9 cellular contexts compared by ENCODE assay signal in the genomic region with DNA sequence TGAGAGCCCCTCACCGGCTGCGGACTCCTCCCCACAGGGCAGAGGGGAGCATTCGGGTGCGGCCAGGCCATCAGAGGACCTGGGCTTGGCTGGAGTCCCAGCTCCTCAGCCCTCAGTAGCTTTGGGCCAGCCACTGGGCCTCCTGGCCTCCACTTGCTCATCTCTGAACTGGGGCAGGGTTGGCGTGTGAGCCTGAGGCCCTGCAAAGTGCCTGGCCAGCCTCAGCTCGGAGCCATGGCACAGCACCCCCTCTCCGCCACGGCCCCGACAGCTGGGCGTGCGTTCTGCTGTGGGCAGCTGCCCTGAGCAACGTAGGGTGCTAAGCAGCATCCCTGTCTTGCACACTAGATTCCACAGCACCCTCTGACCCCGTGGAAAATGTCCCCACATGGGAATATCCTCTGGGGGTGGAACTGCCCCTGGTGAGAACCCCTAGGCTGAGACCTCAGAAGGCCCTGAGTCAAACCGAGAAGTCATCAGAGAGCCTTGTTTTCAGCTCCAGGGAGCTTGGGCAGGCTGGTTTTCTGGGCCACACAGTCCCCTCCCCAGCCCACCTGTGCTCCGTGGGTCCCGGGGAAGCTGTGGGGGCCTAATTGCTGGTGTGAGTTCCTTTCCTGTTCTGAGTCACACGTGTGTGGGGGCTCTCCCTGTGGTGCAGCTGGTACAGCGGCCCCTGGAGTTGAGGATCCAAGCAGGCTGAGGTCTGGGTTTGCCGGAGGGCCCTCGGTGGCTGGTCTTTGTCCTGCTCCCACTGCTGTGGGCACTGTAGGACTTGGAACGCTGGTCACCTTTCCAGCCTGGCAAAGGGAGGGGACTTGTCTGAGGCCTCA. TPM values are rescaled to one million over a fixed set of nuclear protein-coding genes. Genes with fewer than 3 reads are reported as not detected.
DNase-seq lines count a peak whose midpoint lies in the region; ATAC-seq and TF ChIP-seq lines count a peak whose summit lies in the region.
"Had no signal": no experiment of that assay in that cellular context is flagged by ENCODE, and none has a peak within 500 bp of the region (broad histone marks: within the 10 kb centered on the region; RNA-seq: fewer than 3 reads in every experiment).

No MANE protein-coding gene starts in this region.

- peaks cover 25% of the 10 kb centered on the region for H3K4me1 Mint-ChIP-seq in activated naive CD8-positive, alpha-beta T cell treated with anti-CD3 and anti-CD28 coated beads, Interleukin-2, amount 50 U/mL, for 24 hours
- peaks cover 5% of the 10 kb centered on the region for H3K4me1 Mint-ChIP-seq in type B pancreatic cell (ENCODE audit: unreplicated experiment)

- ATAC-seq in GM19455 (IDR thresholded peaks at IDR 0.05; ENCODE audit: unreplicated experiment) (peak; percentile 58), HG03175 (IDR thresholded peaks at IDR 0.05; ENCODE audit: unreplicated experiment) (peak; percentile 74)
- peak; percentile 56 for ATAC-seq in activated naive CD8-positive, alpha-beta T cell treated with anti-CD3 and anti-CD28 coated beads, Interleukin-2, amount 50 U/mL, for 24 hours

- no peaks in the 10 kb centered on the region for H3K9me3 Mint-ChIP-seq in activated naive CD8-positive, alpha-beta T cell treated with anti-CD3 and anti-CD28 coated beads, Interleukin-2, amount 50 U/mL, for 24 hours
- H3K9me3 Mint-ChIP-seq in type B pancreatic cell, result no peaks in the 10 kb centered on the region
- H3K9me3 Mint-ChIP-seq: T-helper 2 cell treated with Interferon-gamma antibody and Interleukin-4, amounts not matched to agents 5 μg/mL and 100 μg/mL, for 36 hours had no signal

- H3K36me3 Mint-ChIP-seq in activated naive CD8-positive, alpha-beta T cell treated with anti-CD3 and anti-CD28 coated beads, Interleukin-2, amount 50 U/mL, for 24 hours (ENCODE audit: low read depth), result no peaks in the 10 kb centered on the region
- no peaks in the 10 kb centered on the region for H3K36me3 Mint-ChIP-seq in type B pancreatic cell

- no peak overlapping the region for H3K4me3 Mint-ChIP-seq in activated naive CD8-positive, alpha-beta T cell treated with anti-CD3 and anti-CD28 coated beads, Interleukin-2, amount 50 U/mL, for 24 hours
- H3K4me3 Mint-ChIP-seq in type B pancreatic cell, result no peak overlapping the region
- H3K4me3 Mint-ChIP-seq: T-helper 2 cell treated with Interferon-gamma antibody and Interleukin-4, amounts not matched to agents 5 μg/mL and 100 μg/mL, for 36 hours had no signal

- in situ Hi-C loops in GM13977 (cut with MboI; ENCODE audit: low pct_unique_long_range_greater_than_20kb, low sequenced_read_pairs, unreplicated experiment), result no loop called here

- TF ChIP-seq CTCF in GM13977 (IDR thresholded peaks at IDR 0.05; ENCODE audit: extremely low read depth, insufficient read depth, missing control alignments) (peak; percentile 37), type B pancreatic cell (conservative IDR thresholded peaks at IDR 0.05) (no peak)

- no peak overlapping the region for H3K27ac Mint-ChIP-seq in activated naive CD8-positive, alpha-beta T cell treated with anti-CD3 and anti-CD28 coated beads, Interleukin-2, amount 50 U/mL, for 24 hours
- no peak overlapping the region for H3K27ac Mint-ChIP-seq in type B pancreatic cell
- H3K27ac Mint-ChIP-seq: T-helper 2 cell treated with Interferon-gamma antibody and Interleukin-4, amounts not matched to agents 5 μg/mL and 100 μg/mL, for 36 hours had no signal

- DNase-seq in GM13977 (ENCODE audit: low spot score) (peak; percentile 80), type B pancreatic cell (ENCODE audit: extremely low spot score, unreplicated experiment) (no peak), NCI-H1417 (lab: John Stamatoyannopoulos, UW) (no peak), NCI-H1930 (lab: John Stamatoyannopoulos, UW) (no peak), NCI-H524 treated with DMSO at 0.1 percent for 48 hours (lab: John Stamatoyannopoulos, UW) (no peak)
- peak; percentile 46 for DNase-seq in activated naive CD8-positive, alpha-beta T cell treated with anti-CD3 and anti-CD28 coated beads, Interleukin-2, amount 50 U/mL, for 24 hours

- H3K27me3 Mint-ChIP-seq in activated naive CD8-positive, alpha-beta T cell treated with anti-CD3 and anti-CD28 coated beads, Interleukin-2, amount 50 U/mL, for 24 hours, result peaks cover 13% of the 10 kb centered on the region
- H3K27me3 Mint-ChIP-seq in type B pancreatic cell, result peaks cover 21% of the 10 kb centered on the region

RNA-seq across cellular contexts. Expression of a gene that starts 24.5 kb away (rescaled TPM):
- total RNA-seq in type B pancreatic cell (ENCODE audit: low replicate concordance), result 1.6 TPM in 2 replicates

RNA-seq across cellular contexts. Expression of a gene that starts 26.9 kb away (rescaled TPM):
- 22.5 and 26.7 TPM in 2 replicates for total RNA-seq in type B pancreatic cell (ENCODE audit: low replicate concordance)

RNA-seq across cellular contexts. Expression of a gene that starts 52.0 kb away (rescaled TPM):
- 26.6 and 56.6 TPM in 2 replicates for total RNA-seq in type B pancreatic cell (ENCODE audit: low replicate concordance)

Comparison
In these comparisons a context has a peak if more than half of its experiments do, and no peak if none do; other contexts are left out.
1. DNase-seq: peak in GM13977 (single experiment) and activated naive CD8-positive, alpha-beta T cell treated with anti-CD3 and anti-CD28 coated beads, Interleukin-2, amount 50 U/mL, for 24 hours (single experiment); none in type B pancreatic cell (single experiment), NCI-H1417 (0 of 3), NCI-H1930 (0 of 2) and NCI-H524 treated with DMSO at 0.1 percent for 48 hours (single experiment).
2. Peak in every context shown above with its lines, with median percentiles within 50 percentile points of each other: ATAC-seq.